Comparison of ENCODE assay signal across 1 cellular context in genomic region chr3:193592841-193593665, GRCh38.
TF ChIP-seq lines count a peak whose summit lies in the region.

TSS of gene OPA1 (plus strand) at chr3:193593208. CDS start at chr3:193593378, 170 bp downstream.

TF ChIP-seq in HepG2, 621 proteins besides CTCF, POLR2A, EP300 and RAD21 (continued from another document and continues in another):
- TF ChIP-seq ZNF407 (CRISPR knock-in tag; IDR thresholded peaks at IDR 0.05; ENCODE audit: not compliant biosample characterization) (peak; percentile 87), SSRP1 (CRISPR knock-in tag; IDR thresholded peaks at IDR 0.05) (0 out of 2 replicates have a peak, but pooled peaks have one; percentile 33), ISX (CRISPR knock-in tag; conservative IDR thresholded peaks at IDR 0.05) (no peak), PRMT3 (CRISPR knock-in tag; IDR thresholded peaks at IDR 0.05; ENCODE audit: borderline replicate concordance, low read depth) (no peak), KMT2A (CRISPR knock-in tag; IDR thresholded peaks at IDR 0.05) (peak; percentile 100), CHD2 (IDR thresholded peaks at IDR 0.05; ENCODE audit: low read depth, low read length) (no peak), E2F2 (CRISPR knock-in tag; IDR thresholded peaks at IDR 0.05; ENCODE audit: borderline replicate concordance) (peak; percentile 79; the same call in 1 of the 2 replicates), NFYB (CRISPR knock-in tag; IDR thresholded peaks at IDR 0.05) (peak; percentile 58), ZFX (CRISPR knock-in tag; IDR thresholded peaks at IDR 0.05; ENCODE audit: low read depth) (peak; percentile 98), DMAP1 (CRISPR knock-in tag; IDR thresholded peaks at IDR 0.05) (peak; percentile 98), ETV6 (CRISPR knock-in tag; conservative IDR thresholded peaks at IDR 0.05) (peak; percentile 73; the same call in 1 of the 2 replicates), ZNF580 (CRISPR knock-in tag; IDR thresholded peaks at IDR 0.05; ENCODE audit: borderline replicate concordance, low read depth) (peak; percentile 98), XBP1 (CRISPR knock-in tag; IDR thresholded peaks at IDR 0.05) (0 out of 2 replicates have a peak, but pooled peaks have one; percentile 16), GRHL1 (CRISPR knock-in tag; conservative IDR thresholded peaks at IDR 0.05) (no peak), ZNF800 (CRISPR knock-in tag; IDR thresholded peaks at IDR 0.05) (peak; percentile 77; the same call in 1 of the 2 replicates), ZNF430 (CRISPR knock-in tag; IDR thresholded peaks at IDR 0.05) (peak; percentile 79), ZBTB21 (CRISPR knock-in tag; IDR thresholded peaks at IDR 0.05) (no peak), ZNF432 (CRISPR knock-in tag; IDR thresholded peaks at IDR 0.05; ENCODE audit: borderline replicate concordance) (no peak), ZNF350 (CRISPR knock-in tag; IDR thresholded peaks at IDR 0.05; ENCODE audit: borderline replicate concordance, low read depth) (peak; percentile 97), ZBTB33 (CRISPR knock-in tag; IDR thresholded peaks at IDR 0.05) (peak; percentile 80), ARID3A (IDR thresholded peaks at IDR 0.05; ENCODE audit: low read depth, low read length) (peak; percentile 76; the same call in 1 of the 2 replicates), ARNT2 (CRISPR knock-in tag; IDR thresholded peaks at IDR 0.05; ENCODE audit: low read depth) (peak; percentile 92), ZNF20 (CRISPR knock-in tag; IDR thresholded peaks at IDR 0.05) (no peak), ZGPAT (CRISPR knock-in tag; IDR thresholded peaks at IDR 0.05) (peak; percentile 98), POLR2G (IDR thresholded peaks at IDR 0.05; ENCODE audit: low read depth, low read length) (peak; percentile 89), ZNF564 (CRISPR knock-in tag; IDR thresholded peaks at IDR 0.05) (no peak), BRF2 (CRISPR knock-in tag; IDR thresholded peaks at IDR 0.05) (0 out of 2 replicates have a peak, but pooled peaks have one; percentile 56), MBD4 (IDR thresholded peaks at IDR 0.05; ENCODE audit: borderline replicate concordance, low read length) (no peak), ZNF12 (CRISPR knock-in tag; IDR thresholded peaks at IDR 0.05) (0 out of 2 replicates have a peak, but pooled peaks have one; percentile 47), REXO4 (CRISPR knock-in tag; IDR thresholded peaks at IDR 0.05; ENCODE audit: borderline replicate concordance) (no peak), ZSCAN20 (CRISPR knock-in tag; IDR thresholded peaks at IDR 0.05; ENCODE audit: borderline replicate concordance) (no peak), ZBTB38 (CRISPR knock-in tag; IDR thresholded peaks at IDR 0.05) (peak; percentile 95), ZNF468 (CRISPR knock-in tag; IDR thresholded peaks at IDR 0.05) (peak; percentile 58; the same call in 1 of the 2 replicates), HNRNPH1 (optimal IDR thresholded peaks at IDR 0.05; ENCODE audit: low read depth, low read length) (no peak), ZNF383 (CRISPR knock-in tag; IDR thresholded peaks at IDR 0.05; ENCODE audit: borderline replicate concordance) (no peak), GTF2F1 (IDR thresholded peaks at IDR 0.05; ENCODE audit: low read length) (no peak), ZBTB1 (CRISPR knock-in tag; IDR thresholded peaks at IDR 0.05; ENCODE audit: borderline replicate concordance) (no peak), ZNF761 (CRISPR knock-in tag; conservative IDR thresholded peaks at IDR 0.05) (peak; percentile 91; the same call in 1 of the 2 replicates)
